Comparison of ENCODE assay signal across 8 cellular contexts in the genomic region with DNA sequence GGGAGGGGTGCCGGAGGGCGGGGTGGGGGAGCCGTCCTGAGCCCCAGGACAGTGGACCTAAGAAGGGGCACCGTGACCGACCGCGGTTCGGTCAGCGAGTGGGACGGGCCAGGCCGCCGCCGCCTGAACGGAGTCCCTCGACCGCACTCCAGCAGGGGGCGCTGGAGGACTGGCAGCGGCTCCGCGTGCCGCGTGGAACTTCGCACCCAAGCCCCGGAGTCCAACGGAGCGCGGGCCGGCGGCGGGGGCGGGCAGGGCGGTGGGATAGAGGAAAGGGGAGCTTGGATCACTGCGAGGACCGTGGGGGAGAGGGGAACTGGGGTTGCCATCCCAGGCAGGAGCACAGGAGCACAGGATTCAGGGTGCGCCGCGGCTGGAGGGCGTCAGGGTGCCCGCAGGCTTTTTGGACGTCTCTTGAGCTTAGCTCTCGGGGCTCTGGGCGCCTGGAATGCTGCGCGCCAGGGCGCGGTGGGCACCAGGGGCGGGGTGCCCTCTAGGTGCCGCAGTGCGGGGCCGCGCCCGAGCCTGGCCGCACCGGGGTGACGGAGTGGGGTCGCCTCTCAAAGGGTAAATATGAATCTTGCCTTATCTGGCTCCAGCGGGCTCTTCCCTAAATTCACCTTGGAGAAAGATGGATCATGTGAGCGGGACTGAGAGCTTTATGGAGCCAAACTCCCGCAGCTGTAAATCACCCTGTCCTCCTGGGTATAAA. TPM values are rescaled to one million over a fixed set of nuclear protein-coding genes. Genes with fewer than 3 reads are reported as not detected.
A peak's percentile ranks its signal among the peaks of the same experiment; 100 is the strongest.
DNase-seq lines count a peak whose midpoint lies in the region; ATAC-seq, FAIRE-seq and TF ChIP-seq lines count a peak whose summit lies in the region.

No MANE protein-coding gene starts in this region.

- H4K20me1 ChIP-seq in HCT116 (ENCODE audit: insufficient read depth) (no peaks in the 10 kb centered on the region), SK-N-SH (ENCODE audit: insufficient read depth) (peaks cover 3% of the 10 kb centered on the region; the same call in 1 of the 2 replicates)

- 6% methylated on average over 50 of the region's 59 CpGs for WGBS in SK-N-SH (ENCODE audit: low lambda C conversion rate)
- 3% methylated on average over 42 of the region's 59 CpGs for WGBS in prostate gland

- H3K4me3 ChIP-seq in HCT116 (replicated peaks in 1 of 2; ENCODE audit: low read depth in 1 of 2, low read length in 2 of 2) = peak overlapping the region; percentile 58 to 65
- peak overlapping the region; percentile 42 to 62 for H3K4me3 ChIP-seq in SK-N-SH (ENCODE audit: low read depth in 2 of 2, low read length in 1 of 2)
- H3K4me3 ChIP-seq in prostate gland = peak overlapping the region; percentile 15 to 27

- peaks cover 0 to 2% of the 10 kb centered on the region in 2 experiments; a peak in 1 of 4 replicates for H3K36me3 ChIP-seq in HCT116 (ENCODE audit: control insufficient read depth in 1 of 2, insufficient read depth in 2 of 2, low read length in 2 of 2)
- no peaks in the 10 kb centered on the region for H3K36me3 ChIP-seq in SK-N-SH (replicated peaks in 1 of 2; ENCODE audit: control insufficient read depth in 1 of 2, insufficient read depth in 2 of 2, low read length in 1 of 2)
- H3K36me3 ChIP-seq in prostate gland = no peaks in the 10 kb centered on the region

- H3K79me2 ChIP-seq in HCT116 (ENCODE audit: insufficient read depth, low read length) (no peaks in the 10 kb centered on the region), SK-N-SH (ENCODE audit: insufficient read depth) (no peaks in the 10 kb centered on the region)

- H3K4me3 Mint-ChIP-seq in activated naive CD4-positive, alpha-beta T cell treated with anti-CD3 and anti-CD28 coated beads, Interleukin-2, amount 10 ng/mL, durations not matched to agents 7 days and 5 days = no peak overlapping the region

- POLR2A ChIA-PET in HCT116 (lab: Charles Lee) (no interaction called here), SK-N-SH (lab: Yijun Ruan, JAX) (interaction anchor here (0.8 to 1.1 kb wide), 2 partner anchors 34 to 50 kb away, joined by 3 read pairs; no protein-coding TSS in a partner anchor)

- H3K9ac ChIP-seq in HCT116 (ENCODE audit: low read length) (peak overlapping the region; percentile 64), SK-N-SH (no peak overlapping the region)

- H3K4me1 ChIP-seq in HCT116 (ENCODE audit: control insufficient read depth in 1 of 2, insufficient read depth in 2 of 2, low read length in 2 of 2) (peaks cover 16 to 34% of the 10 kb centered on the region in 2 experiments), SK-N-SH (ENCODE audit: control insufficient read depth in 1 of 2, insufficient read depth in 2 of 2, low read depth in 1 of 2, low read length in 1 of 2) (peaks cover 0 to 19% of the 10 kb centered on the region in 2 experiments; a peak in 1 of 4 replicates), prostate gland (replicated peaks) (peaks cover 7% of the 10 kb centered on the region)

- no peaks in the 10 kb centered on the region for H3K9me3 Mint-ChIP-seq in activated naive CD4-positive, alpha-beta T cell treated with anti-CD3 and anti-CD28 coated beads, Interleukin-2, amount 10 ng/mL, durations not matched to agents 7 days and 5 days

- CTCF ChIA-PET in HCT116 (lab: Charles Lee) (interaction anchor here (0.6 to 2.8 kb wide), 9 partner anchors 10 to 317 kb away, joined by 3 to 21 read pairs (median 5); a partner anchor contains a TSS), SK-N-SH (lab: Yijun Ruan, JAX) (interaction anchor here (0.6 to 12.1 kb wide), 47 partner anchors 9 to 748 kb away, joined by 3 to 286 read pairs (median 4); a partner anchor contains a TSS)
- CTCF ChIA-PET in activated naive CD4-positive, alpha-beta T cell treated with anti-CD3 and anti-CD28 coated beads, Interleukin-2, amount 10 ng/mL, durations not matched to agents 7 days and 5 days (lab: Charles Lee) = interaction anchor here (2.0 to 11.0 kb wide), 2 partner anchors 10 to 36 kb away, joined by 6 to 152 read pairs; no protein-coding TSS in a partner anchor

- BruUV-seq in HCT116 (replicated peaks; lab: Mats Ljungman, UMichigan) = no TSS peak

- intact Hi-C loops in HCT116 (cut with micrococcal nuclease) = loop anchor here (1.0 kb wide), 1 partner anchor 35 kb away; no protein-coding TSS in a partner anchor
- intact Hi-C loops in Right ventricle myocardium superior (cut with DNase I) = no loop called here
- intact Hi-C loops in prostate gland (cut with DNase I) = no loop called here

- H3K9me3 ChIP-seq in HCT116 (ENCODE audit: control insufficient read depth in 1 of 2, insufficient read depth in 1 of 2, low read depth in 1 of 2, low read length in 2 of 2) (no peaks in the 10 kb centered on the region), SK-N-SH (no peaks in the 10 kb centered on the region), prostate gland (no peaks in the 10 kb centered on the region)

- peaks cover 4% of the 10 kb centered on the region; the same call in 1 of the 2 replicates for H3K27me3 ChIP-seq in HCT116 (ENCODE audit: insufficient read depth, low read length)
- peaks cover 71% of the 10 kb centered on the region for H3K27me3 ChIP-seq in SK-N-SH (ENCODE audit: insufficient read depth)
- peaks cover 22% of the 10 kb centered on the region for H3K27me3 ChIP-seq in prostate gland (replicated peaks; ENCODE audit: insufficient read depth)

- H3K36me3 Mint-ChIP-seq in activated naive CD4-positive, alpha-beta T cell treated with anti-CD3 and anti-CD28 coated beads, Interleukin-2, amount 10 ng/mL, durations not matched to agents 7 days and 5 days = no peaks in the 10 kb centered on the region

- DNase-seq in AG20443 (ENCODE audit: low spot score) (peak; percentile 88), HCT116 (ENCODE audit: low read depth, low spot score) (no peak), SK-N-SH (peak; percentile 98), Right ventricle myocardium superior (peak; percentile 84), prostate gland (ENCODE audit: low spot score) (peak; percentile 44), urothelium cell line (ENCODE audit: low spot score) (peak; percentile 90)
- peak; percentile 81 for DNase-seq in activated naive CD4-positive, alpha-beta T cell treated with anti-CD3 and anti-CD28 coated beads, Interleukin-2, amount 10 ng/mL, durations not matched to agents 7 days and 5 days

- H3K27ac ChIP-seq in HCT116 (ENCODE audit: low read depth, low read length) (no peak overlapping the region), SK-N-SH (ENCODE audit: low read depth in 2 of 2, low read length in 1 of 2) (no peak overlapping the region), prostate gland (no peak overlapping the region)

- H3F3A ChIP-seq in SK-N-SH (replicated peaks; ENCODE audit: insufficient read depth) = no peaks in the 10 kb centered on the region

- H3K27me3 Mint-ChIP-seq in activated naive CD4-positive, alpha-beta T cell treated with anti-CD3 and anti-CD28 coated beads, Interleukin-2, amount 10 ng/mL, durations not matched to agents 7 days and 5 days = peaks cover 100% of the 10 kb centered on the region

- TF ChIP-seq EP300 in SK-N-SH (IDR thresholded peaks at IDR 0.05; ENCODE audit: borderline replicate concordance in 1 of 2, low read depth in 1 of 2, low read length in 1 of 2) = no peak

- TF ChIP-seq RAD21 in HCT116 (IDR thresholded peaks at IDR 0.05; ENCODE audit: low read depth) (no peak; the same call in none of the 2 replicates), SK-N-SH (IDR thresholded peaks at IDR 0.05; ENCODE audit: low read length) (peak; percentile 77)

- H3K9me2 ChIP-seq in HCT116 (ENCODE audit: insufficient read depth) = no peaks in the 10 kb centered on the region
- H3K9me2 ChIP-seq in SK-N-SH = no peaks in the 10 kb centered on the region

- H3K4me2 ChIP-seq in HCT116 (ENCODE audit: low read length) (peak overlapping the region; percentile 97), SK-N-SH (peak overlapping the region; percentile 99)

- peak; percentile 84 for FAIRE-seq in urothelium cell line (lab: Jason Lieb, UNC)

- RAD21 ChIA-PET in HCT116 (lab: Charles Lee; ENCODE audit: low non-redundant PET in 1 of 2, low total read pairs in 2 of 2, uncharacterized antibody in 2 of 2, unreplicated experiment in 2 of 2) = no interaction called here

- H2AFZ ChIP-seq in HCT116 (ENCODE audit: low read depth, low read length, poor library complexity, severe bottlenecking) = peak overlapping the region; percentile 78
- peak overlapping the region; percentile 84; the same call in 1 of the 2 replicates for H2AFZ ChIP-seq in SK-N-SH (ENCODE audit: low read depth)

- no peak overlapping the region for H3K27ac Mint-ChIP-seq in activated naive CD4-positive, alpha-beta T cell treated with anti-CD3 and anti-CD28 coated beads, Interleukin-2, amount 10 ng/mL, durations not matched to agents 7 days and 5 days

- TF ChIP-seq POLR2A in HCT116 (IDR thresholded peaks at IDR 0.05; ENCODE audit: borderline replicate concordance, extremely low read depth, insufficient read depth, insufficient read length) (no peak), prostate gland (IDR thresholded peaks at IDR 0.05) (no peak)

- TF ChIP-seq CTCF in HCT116 (IDR thresholded peaks at IDR 0.05 in 2 of 3, conservative IDR thresholded peaks at IDR 0.05 in 1 of 3; ENCODE audit: borderline replicate concordance in 1 of 3, insufficient read depth in 1 of 3, low read depth in 2 of 3, low read length in 2 of 3) (peak; percentile 84 to 93 (median 90)), SK-N-SH (IDR thresholded peaks at IDR 0.05) (peak; percentile 86), prostate gland (IDR thresholded peaks at IDR 0.05) (peak; percentile 60 to 69 (median 67))

- peaks cover 5% of the 10 kb centered on the region for H3K4me1 Mint-ChIP-seq in activated naive CD4-positive, alpha-beta T cell treated with anti-CD3 and anti-CD28 coated beads, Interleukin-2, amount 10 ng/mL, durations not matched to agents 7 days and 5 days

- ATAC-seq in HCT116 (peak; percentile 84), Right ventricle myocardium superior (ENCODE audit: poor library complexity) (peak; percentile 79), GM18873 (IDR thresholded peaks at IDR 0.05; ENCODE audit: low FRiP score, unreplicated experiment) (no peak)

RNA-seq across cellular contexts. Expression of a gene that starts 0.4 kb away (rescaled TPM):
- total RNA-seq in HCT116 (2021; ENCODE audit: unreplicated experiment) = not detected
- polyA plus RNA-seq in HCT116 (2012) = 0.04 and 0.07 TPM in 2 replicates
- polyA plus RNA-seq in SK-N-SH (2012; rRNA removed) = not detected in 2 replicates
- not detected in 2 replicates for polyA plus RNA-seq in SK-N-SH (2012; cell fraction: cytosol; rRNA removed)
- not detected in 2 replicates for polyA plus RNA-seq in SK-N-SH (2012; cell fraction: nucleus; rRNA removed)
- total RNA-seq in Right ventricle myocardium superior = not detected
- under 1 TPM in 1 of 2 donors, not detected in 1; 0.85 TPM for total RNA-seq in prostate gland

RNA-seq across cellular contexts. Expression of a gene that starts 0.6 kb away (rescaled TPM):
- total RNA-seq in HCT116 (2021; ENCODE audit: unreplicated experiment) = 3.1 TPM
- polyA plus RNA-seq in HCT116 (2012) = 2.2 and 2.4 TPM in 2 replicates
- polyA plus RNA-seq in SK-N-SH (2012; rRNA removed) = 0.06 TPM in 1 of 2 replicates, not detected in the other
- polyA plus RNA-seq in SK-N-SH (2012; cell fraction: cytosol; rRNA removed) = 0.01 TPM in 1 of 2 replicates, not detected in the other
- polyA plus RNA-seq in SK-N-SH (2012; cell fraction: nucleus; rRNA removed) = 0.02 TPM in 1 of 2 replicates, not detected in the other
- not detected for total RNA-seq in Right ventricle myocardium superior
- total RNA-seq in prostate gland = 1 to 10 TPM in 1 of 2 donors, not detected in 1; 1.1 TPM

RNA-seq across cellular contexts. Expression of a gene that starts 12.0 kb away (rescaled TPM):
- total RNA-seq in HCT116 (2021; ENCODE audit: unreplicated experiment) (not detected), Right ventricle myocardium superior (not detected), prostate gland (not detected)
- not detected in 2 replicates for polyA plus RNA-seq in HCT116 (2012)
- polyA plus RNA-seq in SK-N-SH (2012; rRNA removed) = not detected in 2 replicates
- not detected in 2 replicates for polyA plus RNA-seq in SK-N-SH (2012; cell fraction: cytosol; rRNA removed)
- not detected in 2 replicates for polyA plus RNA-seq in SK-N-SH (2012; cell fraction: nucleus; rRNA removed)

RNA-seq across cellular contexts. Expression of a gene that starts 30.3 kb away (rescaled TPM):
- total RNA-seq in HCT116 (2021; ENCODE audit: unreplicated experiment) = not detected
- not detected in 2 replicates for polyA plus RNA-seq in HCT116 (2012)
- not detected in 2 replicates for polyA plus RNA-seq in SK-N-SH (2012; rRNA removed)
- polyA plus RNA-seq in SK-N-SH (2012; cell fraction: cytosol; rRNA removed) = not detected in 2 replicates
- not detected in 2 replicates for polyA plus RNA-seq in SK-N-SH (2012; cell fraction: nucleus; rRNA removed)
- total RNA-seq in Right ventricle myocardium superior = not detected
- total RNA-seq in prostate gland = not detected

RNA-seq across cellular contexts. Expression of a gene that starts 48.9 kb away (rescaled TPM):
- total RNA-seq in HCT116 (2021; ENCODE audit: unreplicated experiment) (43.8 TPM), Right ventricle myocardium superior (9.0 TPM), prostate gland (100 to 1,000 TPM in 1 of 2 donors, 10 to 100 TPM in 1; 87.1 to 101 TPM)
- 37.7 and 58.1 TPM in 2 replicates for polyA plus RNA-seq in HCT116 (2012)
- 2.5 and 2.9 TPM in 2 replicates for polyA plus RNA-seq in SK-N-SH (2012; rRNA removed)
- polyA plus RNA-seq in SK-N-SH (2012; cell fraction: cytosol; rRNA removed) = 1.3 and 2.2 TPM in 2 replicates
- polyA plus RNA-seq in SK-N-SH (2012; cell fraction: nucleus; rRNA removed) = 13.2 and 16.3 TPM in 2 replicates
